8 cellular contexts compared by ENCODE assay signal in genomic region chr10:23994459-23995046, GRCh38.
DNase-seq lines count a peak whose midpoint lies in the region; ATAC-seq and TF ChIP-seq lines count a peak whose summit lies in the region.

No MANE protein-coding gene starts in this region.

- H3K4me1 Mint-ChIP-seq in nephron = peaks cover 34% of the 10 kb centered on the region

- WGBS in esophagus muscularis mucosa = 43% methylated on average over 6 of the region's 6 CpGs

- peak overlapping the region in 2 of 3 experiments; percentile 15 to 37 for H3K4me3 Mint-ChIP-seq in nephron

- H3K27ac Mint-ChIP-seq in nephron = peak overlapping the region; percentile 46 to 87 (median 86)

- H3K36me3 Mint-ChIP-seq in nephron (ENCODE audit: low read depth) = no peaks in the 10 kb centered on the region

- TF ChIP-seq POLR2A in esophagus muscularis mucosa (IDR thresholded peaks at IDR 0.05; ENCODE audit: low read depth) = no peak

- H3K9me3 ChIP-seq in esophagus muscularis mucosa = no peaks in the 10 kb centered on the region

- H3K27ac ChIP-seq in esophagus muscularis mucosa (replicated peaks in 1 of 4) = no peak overlapping the region

- DNase-seq in Ammon's horn (ENCODE audit: low spot score) (peak; percentile 66), GM13977 (ENCODE audit: low spot score) (peak; percentile 37), SK-MEL-5 (ENCODE audit: low read depth, low spot score) (peak; percentile 68), esophagus muscularis mucosa (ENCODE audit: extremely low spot score) (no peak), NCI-H2107 treated with DMSO at 0.1 percent for 48 hours (lab: John Stamatoyannopoulos, UW; ENCODE audit: unreplicated experiment) (no peak)

- ATAC-seq in HG03521 (IDR thresholded peaks at IDR 0.05; ENCODE audit: unreplicated experiment) (peak; percentile 71), GM21447 (IDR thresholded peaks at IDR 0.05; ENCODE audit: unreplicated experiment) (no peak)

- H3K4me3 ChIP-seq in esophagus muscularis mucosa = peak overlapping the region in 1 of 4 donors; percentile 5

- H3K4me1 ChIP-seq in esophagus muscularis mucosa = peaks cover 0 to 5% (median 0%) of the 10 kb centered on the region in 4 donors

- no peaks in the 10 kb centered on the region for H3K9me3 Mint-ChIP-seq in nephron

- intact Hi-C loops in esophagus muscularis mucosa (cut with DNase I) = loop anchor here (2.0 to 5.0 kb wide), 3 partner anchors 202 to 524 kb away; no protein-coding TSS in a partner anchor

- H3K36me3 ChIP-seq in esophagus muscularis mucosa = no peaks in the 10 kb centered on the region

- in situ Hi-C loops in GM13977 (cut with MboI; ENCODE audit: low pct_unique_long_range_greater_than_20kb, low sequenced_read_pairs, unreplicated experiment) (loop anchor here (25.0 kb wide), 2 partner anchors 193 to 518 kb away; no protein-coding TSS in a partner anchor), SK-MEL-5 (cut with HindIII; ENCODE audit: low pct_unique_long_range_greater_than_20kb, low sequenced_read_pairs) (no loop called here)

- no peaks in the 10 kb centered on the region for H3K27me3 ChIP-seq in esophagus muscularis mucosa

- no peaks in the 10 kb centered on the region for H3K27me3 Mint-ChIP-seq in nephron (ENCODE audit: low read depth)

- TF ChIP-seq CTCF in GM13977 (IDR thresholded peaks at IDR 0.05; ENCODE audit: extremely low read depth, insufficient read depth, missing control alignments) = peak; percentile 71
- TF ChIP-seq CTCF in esophagus muscularis mucosa (IDR thresholded peaks at IDR 0.05) = peak; percentile 59 to 77 (median 72)
- peak; percentile 84 to 90 (median 87) for TF ChIP-seq CTCF in nephron (IDR thresholded peaks at IDR 0.05; ENCODE audit: unreplicated experiment in 3 of 3)

- TF ChIP-seq EP300 in esophagus muscularis mucosa (IDR thresholded peaks at IDR 0.05) = no peak

Comparison
In these comparisons a context has a peak if more than half of its experiments do, and no peak if none do; other contexts are left out.
1. DNase-seq: peak in Ammon's horn (single experiment), GM13977 (single experiment) and SK-MEL-5 (single experiment); none in esophagus muscularis mucosa (single experiment) and NCI-H2107 treated with DMSO at 0.1 percent for 48 hours (single experiment).
2. Peak in every context shown above with its lines, with median percentiles within 50 percentile points of each other: CTCF ChIP-seq.